21 cellular contexts compared by ENCODE assay signal in the genomic region with DNA sequence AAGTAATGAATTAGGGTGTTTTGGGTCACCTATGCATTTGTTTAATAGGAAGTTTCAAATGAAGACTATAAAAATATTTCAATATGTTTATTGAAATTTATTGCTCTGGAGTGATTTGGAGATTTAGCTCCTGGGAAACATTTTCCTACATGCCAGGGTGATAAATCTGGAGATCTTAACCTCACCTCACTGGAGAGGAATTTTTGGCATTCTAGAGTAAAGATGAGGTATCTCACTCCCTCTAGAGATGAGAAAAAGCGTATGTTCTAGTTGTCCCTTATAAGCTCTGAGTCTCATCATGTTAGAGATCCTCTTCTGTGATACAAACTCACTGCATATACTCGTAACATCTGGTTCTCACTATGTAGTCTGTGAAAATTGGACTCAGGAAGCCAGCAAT.
A peak's percentile ranks its signal among the peaks of the same experiment; 100 is the strongest.
DNase-seq lines count a peak whose midpoint lies in the region; ATAC-seq and TF ChIP-seq lines count a peak whose summit lies in the region.
"Had no signal": no experiment of that assay in that cellular context is flagged by ENCODE, and none has a peak within 500 bp of the region (broad histone marks: within the 10 kb centered on the region; RNA-seq: fewer than 3 reads in every experiment).

No MANE protein-coding gene starts in this region.

- H3K27ac ChIP-seq in GM23338 (ENCODE audit: low read depth) (no peak overlapping the region), endodermal cell (ENCODE audit: low read depth, low read length) (no peak overlapping the region)
- H3K27ac ChIP-seq: 22Rv1, BLaER1, C4-2B had no signal

- H3K4me1 ChIP-seq in GM23338 (ENCODE audit: insufficient read depth) (no peaks in the 10 kb centered on the region), endodermal cell (ENCODE audit: control insufficient read depth, insufficient read depth, low read length) (no peaks in the 10 kb centered on the region)
- H3K4me1 ChIP-seq: BLaER1, Caco-2 had no signal

- no peaks in the 10 kb centered on the region for H3K9me2 ChIP-seq in GM23338 (ENCODE audit: insufficient read depth)

- TF ChIP-seq CTCF in GM23338 (conservative IDR thresholded peaks at IDR 0.05; ENCODE audit: low read depth in 2 of 2) (no peak; a peak in 1 of 4 replicates), endodermal cell (conservative IDR thresholded peaks at IDR 0.05) (peak; percentile 15), mesothelial cell of epicardium (IDR thresholded peaks at IDR 0.05; ENCODE audit: unreplicated experiment) (no peak)

- no peak overlapping the region for H3K4me2 ChIP-seq in GM23338
- H3K4me2 ChIP-seq: BLaER1 had no signal

- H3K4me3 Mint-ChIP-seq in GM23338 (no peak overlapping the region), endodermal cell (no peak overlapping the region), mesothelial cell of epicardium (no peak overlapping the region)
- H3K4me3 Mint-ChIP-seq: B cell; CD4-positive, CD25-positive, alpha-beta regulatory T cell; CD8-positive, alpha-beta T cell had no signal

- peaks cover 1% of the 10 kb centered on the region for H3K27me3 Mint-ChIP-seq in GM23338 (ENCODE audit: insufficient read depth, low read depth, poor library complexity)
- no peaks in the 10 kb centered on the region for H3K27me3 Mint-ChIP-seq in endodermal cell (ENCODE audit: insufficient read depth)
- H3K27me3 Mint-ChIP-seq in mesothelial cell of epicardium (ENCODE audit: low read depth) = no peaks in the 10 kb centered on the region
- H3K27me3 Mint-ChIP-seq: B cell; CD4-positive, CD25-positive, alpha-beta regulatory T cell had no signal

- WGBS in endodermal cell (ENCODE audit: insufficient coverage in 1 of 2, insufficient read length in 1 of 2), 2 experiments = 44% methylated on average over 2 of the region's 2 CpGs; no CpG with 5 or more reads in 1 of the 2 experiments

- H3K27ac Mint-ChIP-seq in GM23338 = no peak overlapping the region
- H3K27ac Mint-ChIP-seq in endodermal cell = no peak overlapping the region
- peak overlapping the region; percentile 56 for H3K27ac Mint-ChIP-seq in mesothelial cell of epicardium
- H3K27ac Mint-ChIP-seq: B cell; CD4-positive, CD25-positive, alpha-beta regulatory T cell; CD8-positive, alpha-beta T cell had no signal

- H3F3A ChIP-seq in GM23338 (replicated peaks; ENCODE audit: low read depth) = no peaks in the 10 kb centered on the region

- no peaks in the 10 kb centered on the region for H3K36me3 ChIP-seq in GM23338 (ENCODE audit: insufficient read depth)
- no peaks in the 10 kb centered on the region for H3K36me3 ChIP-seq in endodermal cell (ENCODE audit: control insufficient read depth, insufficient read depth, low read length)
- H3K36me3 ChIP-seq: BLaER1 had no signal

- H3K4me3 ChIP-seq in GM23338 (no peak overlapping the region), endodermal cell (ENCODE audit: low read length) (no peak overlapping the region)
- H3K4me3 ChIP-seq: BLaER1, GM12878 had no signal

- H3K36me3 Mint-ChIP-seq in GM23338 (ENCODE audit: low read depth) (peaks cover 3% of the 10 kb centered on the region; the same call in 2 of the 3 replicates), endodermal cell (ENCODE audit: low read depth) (no peaks in the 10 kb centered on the region), mesothelial cell of epicardium (no peaks in the 10 kb centered on the region)
- H3K36me3 Mint-ChIP-seq: CD4-positive, CD25-positive, alpha-beta regulatory T cell; CD8-positive, alpha-beta T cell had no signal

- H3K79me2 ChIP-seq in GM23338 (replicated peaks; ENCODE audit: insufficient read depth) = no peaks in the 10 kb centered on the region

- ATAC-seq in GM23338 (no peak), GM21723 (IDR thresholded peaks at IDR 0.05; ENCODE audit: unreplicated experiment) (no peak), HG02981 (IDR thresholded peaks at IDR 0.05; ENCODE audit: unreplicated experiment) (no peak), GM21786 (IDR thresholded peaks at IDR 0.05; ENCODE audit: unreplicated experiment) (no peak)
- ATAC-seq: CD8-positive, alpha-beta T cell; GM12878 had no signal

- 0 out of 3 replicates have a peak, but pooled peaks cover 5% of the 10 kb centered on the region for H3K9me3 Mint-ChIP-seq in GM23338
- H3K9me3 Mint-ChIP-seq in endodermal cell = no peaks in the 10 kb centered on the region
- H3K9me3 Mint-ChIP-seq in mesothelial cell of epicardium = peaks cover 10% of the 10 kb centered on the region

- no peaks in the 10 kb centered on the region for H3K9me3 ChIP-seq in endodermal cell (ENCODE audit: control insufficient read depth, low read length)
- H3K9me3 ChIP-seq: BLaER1, Caco-2 had no signal

- no peak overlapping the region for H3K9ac ChIP-seq in endodermal cell (ENCODE audit: extremely low read depth, low read length, poor library complexity, severe bottlenecking)
- H3K9ac ChIP-seq: BLaER1 had no signal

- H3K4me1 Mint-ChIP-seq in GM23338 (no peaks in the 10 kb centered on the region), endodermal cell (no peaks in the 10 kb centered on the region), mesothelial cell of epicardium (peaks cover 10% of the 10 kb centered on the region)
- H3K4me1 Mint-ChIP-seq: B cell; CD4-positive, CD25-positive, alpha-beta regulatory T cell had no signal

- DNase-seq in GM23338 (ENCODE audit: low spot score) (peak; percentile 12), endodermal cell (no peak), kidney glomerular epithelial cell (lab: John Stamatoyannopoulos, UW) (peak; percentile 1), mesothelial cell of epicardium (ENCODE audit: low spot score in 2 of 2, unreplicated experiment in 2 of 2) (no peak), mucosa of gallbladder (ENCODE audit: low spot score) (no peak)
- DNase-seq: Caco-2; CD4-positive, CD25-positive, alpha-beta regulatory T cell; CD8-positive, alpha-beta T cell; DMS79; EL; GDM1; H7; HCEC 1CT had no signal

- H3K27me3 ChIP-seq in GM23338 (ENCODE audit: insufficient read depth) (no peaks in the 10 kb centered on the region), endodermal cell (ENCODE audit: control insufficient read depth, insufficient read depth, low read length, poor library complexity, severe bottlenecking) (no peaks in the 10 kb centered on the region)

- H2AFZ ChIP-seq in GM23338 = no peak overlapping the region

- H4K20me1 ChIP-seq in GM23338 (replicated peaks; ENCODE audit: insufficient read depth) = no peaks in the 10 kb centered on the region
- H4K20me1 ChIP-seq: BLaER1 had no signal

TF ChIP-seq in GM23338, 12 proteins besides CTCF, POLR2A, EP300 and RAD21:
- no peak for TF ChIP-seq POLR2AphosphoS5 (IDR thresholded peaks at IDR 0.05; ENCODE audit: low read depth)
TF ChIP-seq in GM23338: peak in this region for 0.

Comparison
In these comparisons a context has a peak if more than half of its experiments do, and no peak if none do; other contexts are left out.
1. DNase-seq: peak in GM23338 (single experiment) and kidney glomerular epithelial cell (single experiment); none in endodermal cell (single experiment), mesothelial cell of epicardium (0 of 2) and mucosa of gallbladder (single experiment).